Comparison of ENCODE assay signal across 8 cellular contexts in the genomic region with DNA sequence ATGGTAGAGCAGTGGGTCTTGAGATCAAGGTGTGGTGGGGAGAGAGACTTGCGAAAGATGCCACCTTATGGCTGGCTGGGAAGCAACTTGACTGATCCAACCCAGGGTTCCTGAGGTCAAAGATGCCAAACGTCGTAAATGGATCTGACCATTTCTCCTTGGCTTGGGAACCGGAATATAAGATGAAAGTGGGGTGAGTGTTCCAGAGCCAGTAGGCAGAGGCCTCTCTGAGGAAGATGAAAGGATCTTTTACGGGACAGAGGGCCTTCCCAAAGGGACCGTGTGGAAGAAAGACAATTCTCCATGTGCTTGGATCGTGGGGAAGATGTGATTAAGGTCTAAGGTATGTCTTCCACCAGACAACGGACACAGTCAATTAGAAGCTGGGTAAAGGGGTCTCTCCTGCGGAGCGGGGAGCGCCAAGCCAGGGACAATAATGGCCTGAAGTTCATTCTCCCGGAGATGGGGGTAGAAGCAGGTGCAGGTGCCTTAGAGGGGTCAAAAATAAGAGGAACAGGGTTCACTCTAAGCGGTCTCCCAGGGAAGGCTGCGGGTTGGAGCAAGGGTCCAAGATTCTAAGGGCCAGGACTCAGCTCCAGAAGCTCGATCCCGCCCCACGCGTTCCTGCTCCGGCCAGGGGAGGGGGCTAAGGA. TPM values are rescaled to one million over a fixed set of nuclear protein-coding genes. Genes with fewer than 3 reads are reported as not detected.
DNase-seq lines count a peak whose midpoint lies in the region; ATAC-seq, FAIRE-seq and TF ChIP-seq lines count a peak whose summit lies in the region.

No MANE protein-coding gene starts in this region.

- no peaks in the 10 kb centered on the region for H3K9me3 ChIP-seq in HAP-1
- no peaks in the 10 kb centered on the region for H3K9me3 ChIP-seq in iPS-15b (ENCODE audit: control insufficient read depth, insufficient read depth, low read length)

- in situ Hi-C loops in HAP-1 (cut with MboI; ENCODE audit: low sequenced_read_pairs), result no loop called here

- H3K4me1 ChIP-seq in HAP-1 (peaks cover 12% of the 10 kb centered on the region), iPS-15b (ENCODE audit: control insufficient read depth, insufficient read depth, low read length) (peaks cover 4% of the 10 kb centered on the region)

- H3K36me3 ChIP-seq in HAP-1 (replicated peaks), result peaks cover 10% of the 10 kb centered on the region
- peaks cover 5% of the 10 kb centered on the region for H3K36me3 ChIP-seq in iPS-15b (ENCODE audit: control insufficient read depth, insufficient read depth, low read length)

- H3K27ac Mint-ChIP-seq in activated T-cell treated with anti-CD3 and anti-CD28 coated beads, Interleukin-2, amount 50 U/mL, for 72 hours, result peak overlapping the region; percentile 70
- peak overlapping the region; percentile 81 to 97 for H3K27ac Mint-ChIP-seq in stimulated activated naive CD8-positive, alpha-beta T cell treated with anti-CD3 and anti-CD28 coated beads, Interleukin-15, amount 100 ng/mL, for 72 hours

- no peaks in the 10 kb centered on the region for H3K27me3 ChIP-seq in HAP-1 (ENCODE audit: low read depth)
- H3K27me3 ChIP-seq in iPS-15b (ENCODE audit: control insufficient read depth, insufficient read depth, low read length), result no peaks in the 10 kb centered on the region

- no peaks in the 10 kb centered on the region for H3K27me3 Mint-ChIP-seq in activated T-cell treated with anti-CD3 and anti-CD28 coated beads, Interleukin-2, amount 50 U/mL, for 72 hours (ENCODE audit: low read depth)
- no peaks in the 10 kb centered on the region for H3K27me3 Mint-ChIP-seq in stimulated activated naive CD8-positive, alpha-beta T cell treated with anti-CD3 and anti-CD28 coated beads, Interleukin-15, amount 100 ng/mL, for 72 hours

- POLR2A ChIA-PET in AG04449 (lab: Yijun Ruan, JAX), result interaction anchor here (1.2 to 2.3 kb wide), 5 partner anchors 14 to 73 kb away, joined by 3 to 14 read pairs (median 4); partner anchors contain the start of genes SAT2 and TP53

- FAIRE-seq in frontal cortex (lab: Jason Lieb, UNC), result no peak

- ATAC-seq in activated T-cell treated with anti-CD3 and anti-CD28 coated beads, Interleukin-2, amount 50 U/mL, for 72 hours (replicated peaks in 1 of 2), result no peak
- ATAC-seq in stimulated activated naive CD8-positive, alpha-beta T cell treated with anti-CD3 and anti-CD28 coated beads, Interleukin-15, amount 100 ng/mL, for 72 hours, result no peak

- peak overlapping the region; percentile 90 to 97 for H3K4me3 Mint-ChIP-seq in activated T-cell treated with anti-CD3 and anti-CD28 coated beads, Interleukin-2, amount 50 U/mL, for 72 hours
- H3K4me3 Mint-ChIP-seq in stimulated activated naive CD8-positive, alpha-beta T cell treated with anti-CD3 and anti-CD28 coated beads, Interleukin-15, amount 100 ng/mL, for 72 hours, result peak overlapping the region; percentile 84 to 88

- no peaks in the 10 kb centered on the region for H3K9me3 Mint-ChIP-seq in activated T-cell treated with anti-CD3 and anti-CD28 coated beads, Interleukin-2, amount 50 U/mL, for 72 hours
- no peaks in the 10 kb centered on the region for H3K9me3 Mint-ChIP-seq in stimulated activated naive CD8-positive, alpha-beta T cell treated with anti-CD3 and anti-CD28 coated beads, Interleukin-15, amount 100 ng/mL, for 72 hours

- peak overlapping the region; percentile 85 for H3K9ac ChIP-seq in iPS-15b (ENCODE audit: low read depth, low read length)

- no peak for DNase-seq in AG04449 (ENCODE audit: low read depth, low spot score)
- DNase-seq in HAP-1 (ENCODE audit: low spot score in 2 of 2), result no peak
- DNase-seq in activated T-cell treated with anti-CD3 and anti-CD28 coated beads, Interleukin-2, amount 50 U/mL, for 72 hours, result no peak
- peak in 1 of 2 donors; percentile 13 for DNase-seq in stimulated activated naive CD8-positive, alpha-beta T cell treated with anti-CD3 and anti-CD28 coated beads, Interleukin-15, amount 100 ng/mL, for 72 hours
- no peak for DNase-seq in GM20000 (ENCODE audit: low spot score)
- DNase-seq in NCI-H524 treated with DMSO at 0.1 percent for 48 hours (lab: John Stamatoyannopoulos, UW), result no peak
- no peak for DNase-seq in frontal cortex (ENCODE audit: low spot score in 2 of 2)

- CTCF ChIA-PET in AG04449 (lab: Yijun Ruan, JAX), result interaction anchor here (0.8 to 8.1 kb wide), 9 partner anchors 9 to 73 kb away, joined by 3 to 67 read pairs (median 7); partner anchors contain the start of genes ATP1B2, SAT2, SHBG and SOX15

- H3K4me1 Mint-ChIP-seq in activated T-cell treated with anti-CD3 and anti-CD28 coated beads, Interleukin-2, amount 50 U/mL, for 72 hours (ENCODE audit: low read depth), result peaks cover 37% of the 10 kb centered on the region
- H3K4me1 Mint-ChIP-seq in stimulated activated naive CD8-positive, alpha-beta T cell treated with anti-CD3 and anti-CD28 coated beads, Interleukin-15, amount 100 ng/mL, for 72 hours, result peaks cover 38% of the 10 kb centered on the region

- H3K4me3 ChIP-seq in AG04449 (ENCODE audit: low read depth, low read length) (peak overlapping the region; percentile 87), HAP-1 (peak overlapping the region; percentile 61), iPS-15b (ENCODE audit: low read depth, low read length) (peak overlapping the region; percentile 69)

- H3K36me3 Mint-ChIP-seq in activated T-cell treated with anti-CD3 and anti-CD28 coated beads, Interleukin-2, amount 50 U/mL, for 72 hours (ENCODE audit: insufficient read depth in 2 of 2), result peaks cover 5 to 15% of the 10 kb centered on the region in 2 donors

- TF ChIP-seq CTCF in AG04449 (IDR thresholded peaks at IDR 0.05; ENCODE audit: insufficient read depth, low read length, missing control alignments) (no peak), GM20000 (IDR thresholded peaks at IDR 0.05; ENCODE audit: extremely low read depth, missing control alignments) (no peak)

RNA-seq across cellular contexts. Expression of gene FXR2, which starts 0.8 kb away (rescaled TPM):
- total RNA-seq in activated T-cell treated with anti-CD3 and anti-CD28 coated beads, Interleukin-2, amount 50 U/mL, for 72 hours, result 10 to 100 TPM; 52.5 to 53.3 TPM
- total RNA-seq in frontal cortex, result 68.1 TPM

RNA-seq across cellular contexts. Expression of gene SAT2, which starts 13.7 kb away (rescaled TPM):
- 10 to 100 TPM; 47.6 to 48.9 TPM for total RNA-seq in activated T-cell treated with anti-CD3 and anti-CD28 coated beads, Interleukin-2, amount 50 U/mL, for 72 hours
- total RNA-seq in frontal cortex, result 31.4 TPM

RNA-seq across cellular contexts. Expression of gene SHBG, which starts 16.0 kb away (rescaled TPM):
- under 1 TPM in 1 of 2 donors, not detected in 1; 0.63 TPM for total RNA-seq in activated T-cell treated with anti-CD3 and anti-CD28 coated beads, Interleukin-2, amount 50 U/mL, for 72 hours
- not detected for total RNA-seq in frontal cortex

RNA-seq across cellular contexts. Expression of gene SOX15, which starts 24.0 kb away (rescaled TPM):
- under 1 TPM; 0.34 to 0.86 TPM for total RNA-seq in activated T-cell treated with anti-CD3 and anti-CD28 coated beads, Interleukin-2, amount 50 U/mL, for 72 hours
- 1.2 TPM for total RNA-seq in frontal cortex

RNA-seq across cellular contexts. Expression of gene MPDU1, which starts 30.2 kb away (rescaled TPM):
- total RNA-seq in activated T-cell treated with anti-CD3 and anti-CD28 coated beads, Interleukin-2, amount 50 U/mL, for 72 hours, result 10 to 100 TPM; 44.0 to 51.9 TPM
- total RNA-seq in frontal cortex, result 35.1 TPM
